Comparison of ENCODE assay signal across 10 cellular contexts in genomic region chr7:144217200-144217599, GRCh38. TPM values are rescaled to one million over a fixed set of nuclear protein-coding genes. Genes with fewer than 3 reads are reported as not detected.
"Had no signal": no experiment of that assay in that cellular context is flagged by ENCODE, and none has a peak within 500 bp of the region (broad histone marks: within the 10 kb centered on the region; RNA-seq: fewer than 3 reads in every experiment).

No MANE protein-coding gene starts in this region.

RNA-seq across cellular contexts. Expression of gene OR2A42, which starts 22.2 kb away (rescaled TPM):
- total RNA-seq: activated CD4-positive, alpha-beta memory T cell treated with anti-CD3 and anti-CD28 coated beads for 36 hours; activated CD4-positive, alpha-beta T cell treated with anti-CD3 and anti-CD28 coated beads for 36 hours; activated CD8-positive, alpha-beta memory T cell treated with anti-CD3 and anti-CD28 coated beads for 36 hours; activated CD8-positive, alpha-beta T cell treated with anti-CD3 and anti-CD28 coated beads for 36 hours; activated naive CD8-positive, alpha-beta T cell treated with anti-CD3 and anti-CD28 coated beads, Interleukin-2, amount 10 ng/mL, durations not matched to agents 7 days and 5 days; astrocyte; body of pancreas; cardiac septum; T-helper 2 cell treated with Interferon-gamma antibody and Interleukin-4, amounts not matched to agents 100 ng/mL and 5 ng/mL, for 36 hours had no signal

RNA-seq across cellular contexts. Expression of gene OR2A7, which starts 47.4 kb away (rescaled TPM):
- total RNA-seq: cardiac septum had no signal

RNA-seq across cellular contexts. Expression of gene CTAGE8, which starts 51.9 kb away (rescaled TPM):
- total RNA-seq: cardiac septum, cerebellum had no signal
